Comparison of ENCODE assay signal across 17 cellular contexts in genomic region chr2:72497761-72498160, GRCh38.
A peak's percentile ranks its signal among the peaks of the same experiment; 100 is the strongest.
DNase-seq lines count a peak whose midpoint lies in the region; ATAC-seq and TF ChIP-seq lines count a peak whose summit lies in the region.
"Had no signal": no experiment of that assay in that cellular context is flagged by ENCODE, and none has a peak within 500 bp of the region (broad histone marks: within the 10 kb centered on the region; RNA-seq: fewer than 3 reads in every experiment).

No MANE protein-coding gene starts in this region.

- CTCF ChIA-PET in AG04450 (lab: Charles Lee) = no interaction called here
- CTCF ChIA-PET in activated naive CD4-positive, alpha-beta T cell treated with anti-CD3 and anti-CD28 coated beads, Interleukin-2, amount 10 ng/mL, durations not matched to agents 7 days and 5 days (lab: Charles Lee) = no interaction called here

- no peak overlapping the region for H3K27ac Mint-ChIP-seq in activated naive CD4-positive, alpha-beta T cell treated with anti-CD3 and anti-CD28 coated beads, Interleukin-2, amount 10 ng/mL, durations not matched to agents 7 days and 5 days
- H3K27ac Mint-ChIP-seq: B cell; CD4-positive, alpha-beta T cell had no signal

- in situ Hi-C loops in GM23248 (cut with MboI) = no loop called here

- no peaks in the 10 kb centered on the region for H3K9me3 Mint-ChIP-seq in activated naive CD4-positive, alpha-beta T cell treated with anti-CD3 and anti-CD28 coated beads, Interleukin-2, amount 10 ng/mL, durations not matched to agents 7 days and 5 days
- H3K9me3 Mint-ChIP-seq: CD4-positive, alpha-beta T cell had no signal

- H3K4me3 Mint-ChIP-seq in activated naive CD4-positive, alpha-beta T cell treated with anti-CD3 and anti-CD28 coated beads, Interleukin-2, amount 10 ng/mL, durations not matched to agents 7 days and 5 days = no peak overlapping the region
- H3K4me3 Mint-ChIP-seq: B cell; CD4-positive, alpha-beta T cell had no signal

- H3K4me1 ChIP-seq in GM23248 (ENCODE audit: insufficient read depth) (0 out of 2 replicates have a peak, but pooled peaks cover 6% of the 10 kb centered on the region), adipocyte (ENCODE audit: control insufficient read depth, insufficient read depth, low read length) (no peaks in the 10 kb centered on the region)

- POLR2A ChIA-PET in AG04450 (lab: Yijun Ruan, JAX) = no interaction called here

- ATAC-seq in GM21526 (IDR thresholded peaks at IDR 0.05; ENCODE audit: low FRiP score, unreplicated experiment) = no peak
- ATAC-seq: PC-3 had no signal

- H2AFZ ChIP-seq in GM23248 = no peak overlapping the region

- no peaks in the 10 kb centered on the region for H3K79me2 ChIP-seq in GM23248 (ENCODE audit: insufficient read depth)

- no peaks in the 10 kb centered on the region for H3K27me3 ChIP-seq in AG04450 (ENCODE audit: control insufficient read depth, insufficient read depth, low read length)
- no peaks in the 10 kb centered on the region for H3K27me3 ChIP-seq in GM23248 (replicated peaks; ENCODE audit: insufficient read depth)
- no peaks in the 10 kb centered on the region for H3K27me3 ChIP-seq in adipocyte (replicated peaks; ENCODE audit: control insufficient read depth, insufficient read depth, low read length)

- H3K4me3 ChIP-seq in AG04450 (ENCODE audit: low read depth, low read length) = no peak overlapping the region
- H3K4me3 ChIP-seq in GM23248 = no peak overlapping the region
- no peak overlapping the region for H3K4me3 ChIP-seq in adipocyte (ENCODE audit: low read length)

- WGBS in GM23248 (ENCODE audit: low coverage in 1 of 2, low lambda C conversion rate in 2 of 2, missing lambda C conversion rate in 2 of 2), 2 experiments = 29 to 37% methylated on average over 2 of the region's 2 CpGs

- no peaks in the 10 kb centered on the region for H3K9me3 ChIP-seq in AG04450 (ENCODE audit: control insufficient read depth, insufficient read depth, low read length)
- no peaks in the 10 kb centered on the region for H3K9me3 ChIP-seq in GM23248 (ENCODE audit: low read depth)
- no peaks in the 10 kb centered on the region for H3K9me3 ChIP-seq in adipocyte (ENCODE audit: control insufficient read depth, low read length)

- H4K20me1 ChIP-seq in GM23248 (ENCODE audit: insufficient read depth) = no peaks in the 10 kb centered on the region

- DNase-seq in AG04450 (ENCODE audit: low read depth, low spot score) = peak; percentile 6
- peak; percentile 26 for DNase-seq in GM23248
- peak; percentile 29 for DNase-seq in adipocyte (ENCODE audit: low read depth)
- DNase-seq in fibroblast of peridontal ligament (ENCODE audit: extremely low read depth) = peak; percentile 46
- no peak for DNase-seq in kidney tubule cell (ENCODE audit: low spot score)
- DNase-seq in DMS53 treated with DMSO at 0.1 percent for 48 hours (lab: John Stamatoyannopoulos, UW; ENCODE audit: unreplicated experiment) = no peak
- no peak for DNase-seq in activated naive CD4-positive, alpha-beta T cell treated with anti-CD3 and anti-CD28 coated beads, Interleukin-2, amount 10 ng/mL, durations not matched to agents 7 days and 5 days
- DNase-seq: CD4-positive, alpha-beta T cell; Kasumi-1; NCI-H1417; NCI-H187 treated with DMSO at 0.1 percent for 48 hours; NCI-H2171; NCI-H774; PC-3 had no signal

- no peaks in the 10 kb centered on the region for H3F3A ChIP-seq in GM23248 (ENCODE audit: insufficient read depth)

- H3K27ac ChIP-seq in AG04450 (ENCODE audit: low read depth, low read length) (no peak overlapping the region), GM23248 (no peak overlapping the region)
- H3K27ac ChIP-seq: RWPE1 had no signal

- H3K36me3 Mint-ChIP-seq in activated naive CD4-positive, alpha-beta T cell treated with anti-CD3 and anti-CD28 coated beads, Interleukin-2, amount 10 ng/mL, durations not matched to agents 7 days and 5 days = no peaks in the 10 kb centered on the region

- H3K27me3 Mint-ChIP-seq in activated naive CD4-positive, alpha-beta T cell treated with anti-CD3 and anti-CD28 coated beads, Interleukin-2, amount 10 ng/mL, durations not matched to agents 7 days and 5 days = no peaks in the 10 kb centered on the region
- H3K27me3 Mint-ChIP-seq: B cell; CD4-positive, alpha-beta T cell had no signal

- no peak overlapping the region for H3K9ac ChIP-seq in GM23248
- H3K9ac ChIP-seq in adipocyte (ENCODE audit: low read length) = no peak overlapping the region

- H3K36me3 ChIP-seq in GM23248 (ENCODE audit: low read depth) = no peaks in the 10 kb centered on the region
- H3K36me3 ChIP-seq in adipocyte (ENCODE audit: control insufficient read depth, insufficient read depth, low read length, severe bottlenecking) = peaks cover 22% of the 10 kb centered on the region

- no peak for TF ChIP-seq CTCF in AG04450 (IDR thresholded peaks at IDR 0.05; ENCODE audit: low read depth, low read length)

- no peaks in the 10 kb centered on the region for H3K9me2 ChIP-seq in GM23248 (ENCODE audit: insufficient read depth)

- no peaks in the 10 kb centered on the region for H3K4me1 Mint-ChIP-seq in activated naive CD4-positive, alpha-beta T cell treated with anti-CD3 and anti-CD28 coated beads, Interleukin-2, amount 10 ng/mL, durations not matched to agents 7 days and 5 days
- H3K4me1 Mint-ChIP-seq: B cell had no signal

- no peak overlapping the region for H3K4me2 ChIP-seq in GM23248 (ENCODE audit: unreplicated experiment)

Comparison
In these comparisons a context has a peak if more than half of its experiments do, and no peak if none do; other contexts are left out.
1. DNase-seq: peak in AG04450 (single experiment), GM23248 (single experiment), adipocyte (single experiment) and fibroblast of peridontal ligament (single experiment); none in kidney tubule cell (single experiment), DMS53 treated with DMSO at 0.1 percent for 48 hours (single experiment) and activated naive CD4-positive, alpha-beta T cell treated with anti-CD3 and anti-CD28 coated beads, Interleukin-2, amount 10 ng/mL, durations not matched to agents 7 days and 5 days (single experiment).